Comparison of ENCODE assay signal across 18 cellular contexts in the genomic region with DNA sequence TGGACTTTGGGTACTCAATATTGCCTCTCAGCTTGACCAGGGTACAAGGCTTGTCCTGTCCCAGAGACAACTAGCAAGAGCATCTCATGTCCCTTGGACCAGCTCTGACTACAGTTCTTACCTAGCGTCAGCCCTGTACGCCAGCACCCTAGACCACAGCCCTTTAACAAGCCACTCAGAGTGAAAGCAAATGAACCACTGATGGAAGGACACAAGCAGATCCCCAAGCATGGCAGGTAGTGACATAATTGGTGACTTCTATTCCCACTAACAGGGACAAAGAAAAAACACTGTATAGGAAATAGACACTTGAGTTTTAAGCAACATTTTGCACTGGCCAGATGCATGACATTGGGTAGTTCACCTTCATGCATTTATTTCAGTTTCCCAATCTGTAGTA.
DNase-seq lines count a peak whose midpoint lies in the region; ATAC-seq and FAIRE-seq lines count a peak whose summit lies in the region.
"Had no signal": no experiment of that assay in that cellular context is flagged by ENCODE, and none has a peak within 500 bp of the region (broad histone marks: within the 10 kb centered on the region; RNA-seq: fewer than 3 reads in every experiment).

No MANE protein-coding gene starts in this region.

- ATAC-seq in GM19452 (IDR thresholded peaks at IDR 0.05; ENCODE audit: unreplicated experiment) (peak; percentile 69), HG02798 (IDR thresholded peaks at IDR 0.05; ENCODE audit: poor library complexity, unreplicated experiment) (peak; percentile 84), HG03469 (IDR thresholded peaks at IDR 0.05; ENCODE audit: unreplicated experiment) (peak; percentile 78)
- ATAC-seq: esophagus mucosa, left lobe of liver, WTC11 had no signal

- DNase-seq in GM18507 (ENCODE audit: extremely low spot score, insufficient read length, low read depth): no peak
- no peak for DNase-seq in glomerular visceral epithelial cell (ENCODE audit: extremely low spot score)
- no peak for DNase-seq in cerebellar cortex (ENCODE audit: low spot score)
- DNase-seq in NCI-H2171 (lab: John Stamatoyannopoulos, UW): no peak
- no peak for DNase-seq in NCI-H1930 (lab: John Stamatoyannopoulos, UW)
- DNase-seq: colonic mucosa; hypothalamus; naive B cell; NCI-H1105; NCI-H524; stimulated activated CD8-positive, alpha-beta memory T cell treated with anti-CD3 and anti-CD28 coated beads, Interleukin-4, amount 100 ng/mL, for 48 hours; uterus had no signal

- FAIRE-seq in GM18507 (lab: Jason Lieb, UNC): peak; percentile 5
